Comparison of ENCODE assay signal across 17 cellular contexts in the genomic region with DNA sequence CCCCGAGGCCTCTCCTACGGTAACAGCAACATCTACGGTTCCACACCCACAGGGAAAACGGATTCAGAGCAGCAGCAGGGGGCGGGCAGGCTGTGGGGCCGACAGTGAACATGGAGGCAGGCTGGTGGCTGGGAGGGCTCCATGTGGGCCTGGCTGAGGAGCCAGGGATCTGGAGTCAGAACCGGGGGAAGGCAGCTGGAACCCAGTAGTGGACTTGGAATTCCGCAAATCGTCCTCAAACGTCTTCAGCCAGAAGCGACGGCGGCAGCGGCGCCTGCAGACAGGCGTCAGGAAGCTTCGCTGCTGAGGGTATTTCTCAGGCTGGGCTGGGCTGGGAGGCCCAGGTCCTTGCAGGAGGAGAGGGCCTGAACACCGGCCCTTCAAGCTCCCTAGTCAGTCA. TPM values are rescaled to one million over a fixed set of nuclear protein-coding genes. Genes with fewer than 3 reads are reported as not detected.
A peak's percentile ranks its signal among the peaks of the same experiment; 100 is the strongest.
DNase-seq lines count a peak whose midpoint lies in the region; ATAC-seq, FAIRE-seq and TF ChIP-seq lines count a peak whose summit lies in the region.
"Had no signal": no experiment of that assay in that cellular context is flagged by ENCODE, and none has a peak within 500 bp of the region (broad histone marks: within the 10 kb centered on the region; RNA-seq: fewer than 3 reads in every experiment).

No MANE protein-coding gene starts in this region.

- no peaks in the 10 kb centered on the region for H3K9me3 Mint-ChIP-seq in stimulated activated naive B cell treated with anti-CD40 and anti-IgM and Interleukin-4, amounts not matched to agents 10 μg/mL and 1 μg/mL and 100 μg/mL, for 72 hours

- H3K9me1 ChIP-seq in K562 (ENCODE audit: control insufficient read depth, insufficient read depth, low read length), result peaks cover 3% of the 10 kb centered on the region

- TF ChIP-seq POLR2A in K562 (conservative IDR thresholded peaks at IDR 0.05), result no peak

- no peaks in the 10 kb centered on the region for H3K9me3 ChIP-seq in cardiac muscle cell (ENCODE audit: low read depth)
- H3K9me3 ChIP-seq in left ventricle myocardium inferior (replicated peaks), result no peaks in the 10 kb centered on the region
- no peaks in the 10 kb centered on the region for H3K9me3 ChIP-seq in K562 (replicated peaks; ENCODE audit: control insufficient read depth, insufficient read depth, low read depth, low read length)

- H3K27me3 ChIP-seq in cardiac muscle cell (no peaks in the 10 kb centered on the region), left ventricle myocardium inferior (ENCODE audit: low read depth) (no peaks in the 10 kb centered on the region), K562 (ENCODE audit: control insufficient read depth in 2 of 2, insufficient read depth in 2 of 2, low read length in 2 of 2) (no peaks in the 10 kb centered on the region)

- no peak for TF ChIP-seq EP300 in K562 (IDR thresholded peaks at IDR 0.05; ENCODE audit: low read length)

- H3K4me3 ChIP-seq in cardiac muscle cell (no peak overlapping the region), left ventricle myocardium inferior (no peak overlapping the region), K562 (no peak overlapping the region)

- in situ Hi-C loops in K562 (cut with MboI), result no loop called here

- TF ChIP-seq CTCF in cardiac muscle cell (IDR thresholded peaks at IDR 0.05; ENCODE audit: low read depth, low read length) (no peak), left ventricle myocardium inferior (IDR thresholded peaks at IDR 0.05; ENCODE audit: borderline replicate concordance) (no peak), K562 (IDR thresholded peaks at IDR 0.05 in 2 of 3, conservative IDR thresholded peaks at IDR 0.05 in 1 of 3; ENCODE audit: insufficient read depth in 2 of 3, low read depth in 1 of 3, low read length in 3 of 3) (no peak)

- no peak for ATAC-seq in K562
- no peak for ATAC-seq in stimulated activated naive B cell treated with anti-CD40 and anti-IgM and Interleukin-4, amounts not matched to agents 10 μg/mL and 1 μg/mL and 100 μg/mL, for 72 hours (replicated peaks)
- no peak for ATAC-seq in HG02884 (IDR thresholded peaks at IDR 0.05; ENCODE audit: unreplicated experiment)
- ATAC-seq: HCT116 had no signal

- H3K27me3 Mint-ChIP-seq in stimulated activated naive B cell treated with anti-CD40 and anti-IgM and Interleukin-4, amounts not matched to agents 10 μg/mL and 1 μg/mL and 100 μg/mL, for 72 hours, result no peaks in the 10 kb centered on the region

- H3K79me2 ChIP-seq in K562 (ENCODE audit: control insufficient read depth, insufficient read depth, low read length), result no peaks in the 10 kb centered on the region

- H3K4me2 ChIP-seq in K562 (ENCODE audit: insufficient read depth, low read length), result no peak overlapping the region

- POLR2A ChIA-PET in K562 (lab: Yijun Ruan, JAX), result interaction anchor here (2.2 kb wide), 1 partner anchor 10 kb away, joined by 13 read pairs; no protein-coding TSS in a partner anchor

- peak overlapping the region; percentile 21 for H3K27ac Mint-ChIP-seq in stimulated activated naive B cell treated with anti-CD40 and anti-IgM and Interleukin-4, amounts not matched to agents 10 μg/mL and 1 μg/mL and 100 μg/mL, for 72 hours

- peaks cover 42 to 62% of the 10 kb centered on the region in 2 donors for H3K36me3 Mint-ChIP-seq in stimulated activated naive B cell treated with anti-CD40 and anti-IgM and Interleukin-4, amounts not matched to agents 10 μg/mL and 1 μg/mL and 100 μg/mL, for 72 hours

- DNase-seq in cardiac muscle cell (ENCODE audit: low read depth in 1 of 2, low spot score in 1 of 2) (no peak), left ventricle myocardium inferior (no peak), K562 (ENCODE audit: extremely low read depth in 1 of 4, low spot score in 3 of 4) (no peak), activated gamma-delta T cell (lab: John Stamatoyannopoulos, UW) (no peak)
- no peak for DNase-seq in stimulated activated naive B cell treated with anti-CD40 and anti-IgM and Interleukin-4, amounts not matched to agents 10 μg/mL and 1 μg/mL and 100 μg/mL, for 72 hours
- DNase-seq: C1 segment of cervical spinal cord, DMS 273 treated with DMSO at 0.1 percent for 48 hours, GDM1, MV-4-11, NCI-H1417 treated with DMSO at 0.1 percent for 48 hours, NCI-H2029, NCI-H510A treated with DMSO at 0.1 percent for 48 hours, NCI-H82 had no signal

- no peaks in the 10 kb centered on the region for H4K20me1 ChIP-seq in K562 (replicated peaks; ENCODE audit: control insufficient read depth, insufficient read depth, low read length)

- FAIRE-seq in K562 (lab: Jason Lieb, UNC), result no peak
- FAIRE-seq: GM12891 had no signal

- H3K4me1 ChIP-seq in cardiac muscle cell (ENCODE audit: low read depth) (peaks cover 10% of the 10 kb centered on the region), left ventricle myocardium inferior (peaks cover 24% of the 10 kb centered on the region), K562 (replicated peaks in 1 of 2; ENCODE audit: control insufficient read depth in 2 of 2, insufficient read depth in 2 of 2, low read length in 2 of 2) (peaks cover 0 to 46% of the 10 kb centered on the region in 2 experiments; a peak in 2 of 5 replicates)

- 77% methylated on average over 18 of the region's 18 CpGs for WGBS in K562 (ENCODE audit: insufficient coverage, low coverage, missing lambda C conversion rate)

- H3K36me3 ChIP-seq in cardiac muscle cell (peaks cover 11% of the 10 kb centered on the region), left ventricle myocardium inferior (peaks cover 34% of the 10 kb centered on the region), K562 (ENCODE audit: control insufficient read depth, insufficient read depth, low read length) (peaks cover 64% of the 10 kb centered on the region; the same call in 1 of the 3 replicates)

- intact Hi-C loops in left ventricle myocardium inferior (cut with micrococcal nuclease) (no loop called here), K562 (cut with micrococcal nuclease) (no loop called here)

- H3K4me3 Mint-ChIP-seq in stimulated activated naive B cell treated with anti-CD40 and anti-IgM and Interleukin-4, amounts not matched to agents 10 μg/mL and 1 μg/mL and 100 μg/mL, for 72 hours, result no peak overlapping the region

- BruUV-seq in K562 (replicated peaks; lab: Mats Ljungman, UMichigan), result no TSS peak

- H2AFZ ChIP-seq in K562 (ENCODE audit: low read depth, low read length), result no peak overlapping the region

- H3K27ac ChIP-seq in cardiac muscle cell (peak overlapping the region; percentile 89), left ventricle myocardium inferior (replicated peaks) (no peak overlapping the region), K562 (ENCODE audit: extremely low read depth, low read depth, low read length) (no peak overlapping the region)

- H3K9ac ChIP-seq in K562 (ENCODE audit: insufficient read depth in 1 of 2, low read depth in 2 of 2, low read length in 2 of 2), result no peak overlapping the region

- no peak for TF ChIP-seq RAD21 in K562 (CRISPR knock-in tag; conservative IDR thresholded peaks at IDR 0.05 in 1 of 2, IDR thresholded peaks at IDR 0.05 in 1 of 2)

- CTCF ChIA-PET in K562 (lab: Yijun Ruan, JAX; ENCODE audit: low intra/inter-chr PET ratio), result no interaction called here

- peaks cover 9 to 16% of the 10 kb centered on the region in 2 donors for H3K4me1 Mint-ChIP-seq in stimulated activated naive B cell treated with anti-CD40 and anti-IgM and Interleukin-4, amounts not matched to agents 10 μg/mL and 1 μg/mL and 100 μg/mL, for 72 hours

RNA-seq across cellular contexts. Expression of a gene that starts 1.8 kb away (rescaled TPM):
- total RNA-seq in cardiac muscle cell, result 4.2 and 4.7 TPM in 2 replicates
- polyA plus RNA-seq in cardiac muscle cell, result 2.6 and 5.3 TPM in 2 replicates
- 2.1 TPM for total RNA-seq in left ventricle myocardium inferior
- 8.0 and 35.1 TPM in 2 replicates for total RNA-seq in K562 (2011; cell fraction: chromatin; rRNA removed; ENCODE audit: low replicate concordance)
- total RNA-seq in K562 (2011; cell fraction: nucleolus; rRNA removed), result 26.1 and 32.9 TPM in 2 replicates
- 13.7 and 16.3 TPM in 2 replicates for total RNA-seq in K562 (2011; cell fraction: nucleoplasm; rRNA removed)
- 3.9 and 4.6 TPM in 2 replicates for total RNA-seq in K562 (2014; rRNA removed)
- 0.19 and 0.55 TPM in 2 replicates for total RNA-seq in K562 (2014; rRNA removed; fragmentation: Illumina TruSeq; extraction: Trizol)
- total RNA-seq in K562 (2015; rRNA removed; fragmentation: Illumina TruSeq; extraction: Trizol), result 2.1 TPM in 2 replicates
- total RNA-seq in K562 (2021), result 5.7 and 6.3 TPM in 2 replicates
- polyA plus RNA-seq in K562 (2011; rRNA removed), result 1.3 and 3.2 TPM in 2 replicates
- polyA plus RNA-seq in K562 (2011; cell fraction: cytosol; rRNA removed), result 2.8 and 7.3 TPM in 2 replicates
- polyA plus RNA-seq in K562 (2011; cell fraction: nucleus; rRNA removed), result 23.8 and 45.7 TPM in 2 replicates
- 5.1 and 12.3 TPM in 2 replicates for polyA plus RNA-seq in K562 (2012)
- 2.2 and 5.1 TPM in 2 replicates for polyA plus RNA-seq in K562 (2014; fragmentation: Illumina TruSeq; extraction: Trizol)
- polyA plus RNA-seq in K562 (2014; fragmentation: Nextera tagmentation; extraction: Ambion mirVana), result under 1 TPM; 0.28 to 0.41 TPM
- 6.2 and 7.9 TPM in 2 replicates for polyA plus RNA-seq in K562 (2014; rRNA removed)
- 0.81 and 1.5 TPM in 2 replicates for polyA minus RNA-seq in K562 (2011; rRNA and poly(A)+ RNA removed)
- polyA minus RNA-seq in K562 (2011; cell fraction: cytosol; rRNA and poly(A)+ RNA removed), result 1.2 TPM in 1 of 2 replicates, not detected in the other
- polyA minus RNA-seq in K562 (2011; cell fraction: nucleus; rRNA and poly(A)+ RNA removed), result 4.4 and 5.9 TPM in 2 replicates

RNA-seq across cellular contexts. Expression of a gene that starts 17.5 kb away (rescaled TPM):
- total RNA-seq in cardiac muscle cell, result 3.0 and 6.9 TPM in 2 replicates
- polyA plus RNA-seq in cardiac muscle cell, result 2.3 TPM in 2 replicates
- 1.1 TPM for total RNA-seq in left ventricle myocardium inferior
- 57.9 and 171 TPM in 2 replicates for total RNA-seq in K562 (2011; cell fraction: chromatin; rRNA removed; ENCODE audit: low replicate concordance)
- total RNA-seq in K562 (2011; cell fraction: nucleolus; rRNA removed), result 67.1 and 78.4 TPM in 2 replicates
- total RNA-seq in K562 (2011; cell fraction: nucleoplasm; rRNA removed), result 53.0 and 59.6 TPM in 2 replicates
- 24.0 and 36.5 TPM in 2 replicates for total RNA-seq in K562 (2014; rRNA removed)
- total RNA-seq in K562 (2014; rRNA removed; fragmentation: Illumina TruSeq; extraction: Trizol), result 14.7 and 17.6 TPM in 2 replicates
- total RNA-seq in K562 (2015; rRNA removed; fragmentation: Illumina TruSeq; extraction: Trizol), result 18.6 and 19.0 TPM in 2 replicates
- total RNA-seq in K562 (2021), result 25.5 and 26.4 TPM in 2 replicates
- 33.6 and 34.3 TPM in 2 replicates for polyA plus RNA-seq in K562 (2011; rRNA removed)
- polyA plus RNA-seq in K562 (2011; cell fraction: cytosol; rRNA removed), result 31.6 and 38.9 TPM in 2 replicates
- 66.1 and 111 TPM in 2 replicates for polyA plus RNA-seq in K562 (2011; cell fraction: nucleus; rRNA removed)
- 19.2 and 61.5 TPM in 2 replicates for polyA plus RNA-seq in K562 (2012)
- polyA plus RNA-seq in K562 (2014; fragmentation: Illumina TruSeq; extraction: Trizol), result 31.2 and 33.2 TPM in 2 replicates
- 1 to 10 TPM in 1 of 2 experiments, under 1 TPM in 1; 0.87 to 2.9 TPM for polyA plus RNA-seq in K562 (2014; fragmentation: Nextera tagmentation; extraction: Ambion mirVana)
- polyA plus RNA-seq in K562 (2014; rRNA removed), result 22.7 and 22.8 TPM in 2 replicates
- 34.7 and 44.2 TPM in 2 replicates for polyA minus RNA-seq in K562 (2011; rRNA and poly(A)+ RNA removed)
- polyA minus RNA-seq in K562 (2011; cell fraction: cytosol; rRNA and poly(A)+ RNA removed), result 15.8 and 20.3 TPM in 2 replicates
- 46.6 and 47.5 TPM in 2 replicates for polyA minus RNA-seq in K562 (2011; cell fraction: nucleus; rRNA and poly(A)+ RNA removed)

RNA-seq across cellular contexts. Expression of a gene that starts 32.0 kb away (rescaled TPM):
- 87.9 and 91.7 TPM in 2 replicates for total RNA-seq in cardiac muscle cell
- polyA plus RNA-seq in cardiac muscle cell, result 98.7 and 101 TPM in 2 replicates
- 39.8 TPM for total RNA-seq in left ventricle myocardium inferior
- total RNA-seq in K562 (2011; cell fraction: chromatin; rRNA removed; ENCODE audit: low replicate concordance), result 138 and 331 TPM in 2 replicates
- total RNA-seq in K562 (2011; cell fraction: nucleolus; rRNA removed), result 170 and 181 TPM in 2 replicates
- total RNA-seq in K562 (2011; cell fraction: nucleoplasm; rRNA removed), result 119 and 126 TPM in 2 replicates
- 58.3 and 78.9 TPM in 2 replicates for total RNA-seq in K562 (2014; rRNA removed)
- total RNA-seq in K562 (2014; rRNA removed; fragmentation: Illumina TruSeq; extraction: Trizol), result 25.5 and 28.1 TPM in 2 replicates
- total RNA-seq in K562 (2015; rRNA removed; fragmentation: Illumina TruSeq; extraction: Trizol), result 37.2 and 39.6 TPM in 2 replicates
- total RNA-seq in K562 (2021), result 115 and 135 TPM in 2 replicates
- polyA plus RNA-seq in K562 (2011; rRNA removed), result 37.0 and 59.5 TPM in 2 replicates
- polyA plus RNA-seq in K562 (2011; cell fraction: cytosol; rRNA removed), result 51.6 and 73.6 TPM in 2 replicates
- polyA plus RNA-seq in K562 (2011; cell fraction: nucleus; rRNA removed), result 101 and 109 TPM in 2 replicates
- 69.7 and 88.1 TPM in 2 replicates for polyA plus RNA-seq in K562 (2012)
- 42.6 and 75.6 TPM in 2 replicates for polyA plus RNA-seq in K562 (2014; fragmentation: Illumina TruSeq; extraction: Trizol)
- polyA plus RNA-seq in K562 (2014; fragmentation: Nextera tagmentation; extraction: Ambion mirVana), result under 1 TPM; 0.48 to 0.89 TPM
- 72.9 and 82.6 TPM in 2 replicates for polyA plus RNA-seq in K562 (2014; rRNA removed)
- polyA minus RNA-seq in K562 (2011; rRNA and poly(A)+ RNA removed), result 47.1 and 60.9 TPM in 2 replicates
- 68.7 and 77.1 TPM in 2 replicates for polyA minus RNA-seq in K562 (2011; cell fraction: cytosol; rRNA and poly(A)+ RNA removed)
- 31.9 and 52.0 TPM in 2 replicates for polyA minus RNA-seq in K562 (2011; cell fraction: nucleus; rRNA and poly(A)+ RNA removed)

RNA-seq across cellular contexts. Expression of a gene that starts 46.7 kb away (rescaled TPM):
- total RNA-seq in cardiac muscle cell (0.12 and 0.53 TPM in 2 replicates), left ventricle myocardium inferior (not detected), K562 (2014; rRNA removed) (9.9 and 15.7 TPM in 2 replicates), K562 (2014; rRNA removed; fragmentation: Illumina TruSeq; extraction: Trizol) (8.8 and 9.8 TPM in 2 replicates), K562 (2015; rRNA removed; fragmentation: Illumina TruSeq; extraction: Trizol) (6.6 and 7.2 TPM in 2 replicates), K562 (2021) (19.9 and 20.9 TPM in 2 replicates)
- polyA plus RNA-seq in cardiac muscle cell (not detected in 2 replicates), K562 (2011; rRNA removed) (3.9 and 5.0 TPM in 2 replicates), K562 (2014; fragmentation: Illumina TruSeq; extraction: Trizol) (18.0 and 19.4 TPM in 2 replicates), K562 (2014; fragmentation: Nextera tagmentation; extraction: Ambion mirVana) (1 to 10 TPM; 1.3 to 2.1 TPM), K562 (2014; rRNA removed) (14.2 and 15.2 TPM in 2 replicates)
- total RNA-seq in K562 (2011; cell fraction: chromatin; rRNA removed; ENCODE audit: low replicate concordance), result 8.2 and 12.8 TPM in 2 replicates
- 5.1 and 5.5 TPM in 2 replicates for total RNA-seq in K562 (2011; cell fraction: nucleolus; rRNA removed)
- total RNA-seq in K562 (2011; cell fraction: nucleoplasm; rRNA removed), result 8.5 and 9.7 TPM in 2 replicates
- polyA plus RNA-seq in K562 (2011; cell fraction: cytosol; rRNA removed), result 4.3 and 6.8 TPM in 2 replicates
- 5.3 and 5.7 TPM in 2 replicates for polyA plus RNA-seq in K562 (2011; cell fraction: nucleus; rRNA removed)
- 15.2 and 38.7 TPM in 2 replicates for polyA plus RNA-seq in K562 (2012)
- polyA minus RNA-seq in K562 (2011; rRNA and poly(A)+ RNA removed), result 2.4 and 5.1 TPM in 2 replicates
- 8.4 and 13.2 TPM in 2 replicates for polyA minus RNA-seq in K562 (2011; cell fraction: cytosol; rRNA and poly(A)+ RNA removed)
- 3.1 and 3.4 TPM in 2 replicates for polyA minus RNA-seq in K562 (2011; cell fraction: nucleus; rRNA and poly(A)+ RNA removed)
- total RNA-seq: A673 had no signal

RNA-seq across cellular contexts. Expression of a gene that starts 53.1 kb away (rescaled TPM):
- total RNA-seq in cardiac muscle cell (47.2 and 77.7 TPM in 2 replicates), left ventricle myocardium inferior (29.0 TPM), K562 (2014; rRNA removed) (54.6 and 63.3 TPM in 2 replicates), K562 (2014; rRNA removed; fragmentation: Illumina TruSeq; extraction: Trizol) (12.3 and 13.9 TPM in 2 replicates), K562 (2015; rRNA removed; fragmentation: Illumina TruSeq; extraction: Trizol) (38.7 and 41.3 TPM in 2 replicates), K562 (2021) (81.3 and 85.8 TPM in 2 replicates)
- polyA plus RNA-seq in cardiac muscle cell (68.9 and 123 TPM in 2 replicates), K562 (2011; rRNA removed) (20.6 and 30.4 TPM in 2 replicates), K562 (2014; fragmentation: Illumina TruSeq; extraction: Trizol) (21.8 and 37.7 TPM in 2 replicates), K562 (2014; fragmentation: Nextera tagmentation; extraction: Ambion mirVana) (1 to 10 TPM in 1 of 2 experiments, under 1 TPM in 1; 0.83 to 1.5 TPM), K562 (2014; rRNA removed) (59.0 and 62.3 TPM in 2 replicates)
- 1.8 and 7.4 TPM in 2 replicates for total RNA-seq in K562 (2011; cell fraction: chromatin; rRNA removed; ENCODE audit: low replicate concordance)
- 14.1 and 16.0 TPM in 2 replicates for total RNA-seq in K562 (2011; cell fraction: nucleolus; rRNA removed)
- 5.8 and 8.5 TPM in 2 replicates for total RNA-seq in K562 (2011; cell fraction: nucleoplasm; rRNA removed)
- 38.3 and 103 TPM in 2 replicates for polyA plus RNA-seq in K562 (2011; cell fraction: cytosol; rRNA removed)
- 17.4 and 24.9 TPM in 2 replicates for polyA plus RNA-seq in K562 (2011; cell fraction: nucleus; rRNA removed)
- polyA plus RNA-seq in K562 (2012), result 67.2 and 80.0 TPM in 2 replicates
- polyA minus RNA-seq in K562 (2011; rRNA and poly(A)+ RNA removed), result 5.2 and 9.1 TPM in 2 replicates
- 23.1 and 31.8 TPM in 2 replicates for polyA minus RNA-seq in K562 (2011; cell fraction: cytosol; rRNA and poly(A)+ RNA removed)
- polyA minus RNA-seq in K562 (2011; cell fraction: nucleus; rRNA and poly(A)+ RNA removed), result 6.2 and 6.8 TPM in 2 replicates
